8 cellular contexts compared by ENCODE assay signal in the genomic region with DNA sequence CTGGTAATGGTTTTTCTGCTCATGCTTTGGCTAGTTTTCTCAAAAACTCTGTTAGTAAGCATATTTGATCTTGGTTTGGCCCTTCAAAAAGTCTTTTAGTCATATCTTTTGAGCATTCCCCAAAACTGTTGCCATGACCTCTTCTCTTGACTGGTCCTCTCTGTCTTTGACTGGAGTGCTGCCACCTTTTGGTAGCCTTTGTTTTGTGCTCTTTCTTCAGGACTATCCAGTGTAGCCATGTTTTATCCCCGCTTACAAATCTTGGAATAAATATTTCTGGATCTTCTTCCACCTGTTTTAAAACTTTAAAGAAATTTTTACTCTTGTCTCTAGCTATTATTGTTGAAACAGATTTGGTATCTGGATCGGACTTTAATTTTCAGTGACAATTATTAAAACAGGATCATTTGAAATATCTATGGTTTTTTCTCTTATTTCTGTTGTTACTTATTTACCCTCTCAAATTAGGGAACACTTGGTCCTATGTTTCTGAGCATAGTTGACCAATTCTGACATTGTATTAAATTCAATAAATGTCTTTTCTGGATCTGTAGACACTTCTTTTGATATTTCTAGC. TPM values are rescaled to one million over a fixed set of nuclear protein-coding genes. Genes with fewer than 3 reads are reported as not detected.
DNase-seq lines count a peak whose midpoint lies in the region; ATAC-seq, FAIRE-seq and TF ChIP-seq lines count a peak whose summit lies in the region.
"Had no signal": no experiment of that assay in that cellular context is flagged by ENCODE, and none has a peak within 500 bp of the region (broad histone marks: within the 10 kb centered on the region; RNA-seq: fewer than 3 reads in every experiment).

No MANE protein-coding gene starts in this region.

- H3K4me1 ChIP-seq in lower lobe of right lung: no peaks in the 10 kb centered on the region

- in situ Hi-C loops in G401 (cut with HindIII; ENCODE audit: low sequenced_read_pairs): no loop called here

- ATAC-seq in lower lobe of right lung: no peak
- no peak for ATAC-seq in HG03045 (IDR thresholded peaks at IDR 0.05; ENCODE audit: unreplicated experiment)
- ATAC-seq in GM21381 (IDR thresholded peaks at IDR 0.05; ENCODE audit: unreplicated experiment): no peak
- ATAC-seq in HG03460 (IDR thresholded peaks at IDR 0.05; ENCODE audit: unreplicated experiment): no peak

- H3K9me3 ChIP-seq in WERI-Rb-1 (ENCODE audit: severe bottlenecking): no peaks in the 10 kb centered on the region
- no peaks in the 10 kb centered on the region for H3K9me3 ChIP-seq in lower lobe of right lung

- TF ChIP-seq CTCF in WERI-Rb-1 (IDR thresholded peaks at IDR 0.05; ENCODE audit: low read depth, low read length): peak; percentile 72
- peak; percentile 30 for TF ChIP-seq CTCF in lower lobe of right lung (IDR thresholded peaks at IDR 0.05)

- peak; percentile 37 for DNase-seq in G401 (ENCODE audit: low spot score)
- peak; percentile 31 for DNase-seq in HTR-8/SVneo (ENCODE audit: insufficient read length, low spot score)
- peak; percentile 45 for DNase-seq in WERI-Rb-1
- no peak for DNase-seq in lower lobe of right lung

- intact Hi-C loops in lower lobe of right lung (cut with DNase I): no loop called here

- H3K4me3 ChIP-seq in WERI-Rb-1 (ENCODE audit: low read depth, low read length) (no peak overlapping the region), lower lobe of right lung (no peak overlapping the region)

- no peak for FAIRE-seq in HTR-8/SVneo (lab: Jason Lieb, UNC)

- H3K27ac ChIP-seq in WERI-Rb-1 (no peak overlapping the region), lower lobe of right lung (no peak overlapping the region)

- H3K36me3 ChIP-seq in WERI-Rb-1 (no peaks in the 10 kb centered on the region), lower lobe of right lung (no peaks in the 10 kb centered on the region)

- no peaks in the 10 kb centered on the region for H3K27me3 ChIP-seq in WERI-Rb-1 (ENCODE audit: insufficient read depth, low read depth, severe bottlenecking)
- H3K27me3 ChIP-seq in lower lobe of right lung (ENCODE audit: low read depth): no peaks in the 10 kb centered on the region

RNA-seq across cellular contexts. Expression of a gene that starts 1.0 kb away (rescaled TPM):
- total RNA-seq in G401 (2014; rRNA removed; shearing (Covaris generic)): not detected in 2 replicates
- not detected for total RNA-seq in lower lobe of right lung
- total RNA-seq: skeletal muscle tissue had no signal
